18 cellular contexts compared by ENCODE assay signal in the genomic region with DNA sequence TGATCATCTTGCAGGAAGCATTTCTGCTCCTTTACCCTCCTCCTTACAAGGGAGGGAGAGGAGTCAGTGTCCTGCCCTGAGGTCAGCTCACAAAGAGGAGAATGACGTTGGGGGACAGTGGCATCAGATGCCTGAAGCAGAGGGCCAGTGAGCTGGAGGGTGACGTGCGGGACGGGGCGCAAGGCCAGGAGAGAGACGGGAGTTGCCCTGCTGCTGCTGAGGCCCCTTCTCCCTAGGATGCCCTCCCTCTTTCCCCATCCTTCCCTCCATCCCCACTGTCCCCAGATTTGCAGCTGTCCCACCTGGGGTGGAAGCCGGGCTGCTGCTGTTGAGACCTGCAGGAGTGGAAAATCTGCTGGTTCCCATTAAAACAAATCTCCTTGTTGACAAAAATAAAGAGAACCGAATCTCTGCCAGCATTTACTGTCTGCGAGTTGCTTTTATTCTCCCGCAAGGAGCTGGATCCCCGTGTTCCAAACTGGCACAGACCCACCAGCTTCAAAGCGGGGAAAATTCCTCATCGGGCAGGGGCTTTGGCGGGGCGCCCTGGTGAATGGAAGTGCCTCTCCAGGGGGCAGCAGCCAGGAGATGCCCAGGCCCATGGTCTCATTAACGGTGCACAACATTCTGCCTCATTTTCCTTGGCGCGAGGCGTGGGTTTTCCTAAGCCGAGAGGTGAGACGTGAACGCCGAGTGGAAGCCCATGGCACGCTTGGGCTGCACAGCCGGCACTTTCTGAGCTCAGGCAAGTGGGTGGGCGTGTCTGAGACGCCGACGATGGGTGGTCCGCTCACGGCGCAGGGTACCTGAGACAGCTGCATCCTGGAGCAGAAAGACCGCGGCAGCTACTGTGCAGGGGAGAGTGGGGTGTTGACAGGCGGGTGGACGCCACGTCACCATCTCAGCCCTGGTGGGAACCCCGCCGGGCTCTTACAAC. TPM values are rescaled to one million over a fixed set of nuclear protein-coding genes. Genes with fewer than 3 reads are reported as not detected.
DNase-seq lines count a peak whose midpoint lies in the region; ATAC-seq, FAIRE-seq and TF ChIP-seq lines count a peak whose summit lies in the region.
"Had no signal": no experiment of that assay in that cellular context is flagged by ENCODE, and none has a peak within 500 bp of the region (broad histone marks: within the 10 kb centered on the region; RNA-seq: fewer than 3 reads in every experiment).

No MANE protein-coding gene starts in this region.

- DNase-seq in A673 (ENCODE audit: low spot score) = no peak
- DNase-seq in H7 = peak; percentile 57
- DNase-seq in H1 (ENCODE audit: low read depth in 1 of 2, low spot score in 2 of 2) = no peak
- DNase-seq in posterior cingulate gyrus = peak in 6 of 10 donors; percentile 7 to 76 (median 46)
- DNase-seq in NCI-H2029 treated with DMSO at 0.1 percent for 48 hours (lab: John Stamatoyannopoulos, UW) = no peak
- DNase-seq: activated gamma-delta T cell; DMS 273 treated with DMSO at 0.1 percent for 48 hours; GDM1; NCI-H1092; NCI-H524; retina; stimulated activated naive CD8-positive, alpha-beta T cell treated with anti-CD3 and anti-CD28 coated beads, Interleukin-15, amount 100 ng/mL, for 72 hours had no signal

- H3K9me3 ChIP-seq in A673 (ENCODE audit: low read depth, low read length, poor library complexity, severe bottlenecking) = no peaks in the 10 kb centered on the region
- no peaks in the 10 kb centered on the region for H3K9me3 ChIP-seq in H1 (ENCODE audit: insufficient read depth in 2 of 2, low read depth in 1 of 2, low read length in 1 of 2)

- CTCF ChIA-PET in A673 (lab: Charles Lee) (interaction anchor here (0.9 kb wide), 1 partner anchor 178 kb away, joined by 5 read pairs; no protein-coding TSS in a partner anchor), H1 (lab: Charles Lee; ENCODE audit: partially characterized antibody) (interaction anchor here (0.6 to 1.4 kb wide), 3 partner anchors 11 to 209 kb away, joined by 3 read pairs; no protein-coding TSS in a partner anchor)

- no peaks in the 10 kb centered on the region; the same call in 1 of the 2 replicates for H3K23me2 ChIP-seq in H1 (ENCODE audit: low read depth, low read length)

- H2BK20ac ChIP-seq in H1 (ENCODE audit: low read length) = no peak overlapping the region

- H3K23ac ChIP-seq in H1 (ENCODE audit: insufficient read length) = no peak overlapping the region

- peak overlapping the region; percentile 50; the same call in 1 of the 2 replicates for H2BK12ac ChIP-seq in H1 (ENCODE audit: low read depth, low read length)

- H3K4me1 ChIP-seq in A673 (ENCODE audit: insufficient read depth, low read length, poor library complexity, severe bottlenecking) = peaks cover 21% of the 10 kb centered on the region
- H3K4me1 ChIP-seq in H1 (replicated peaks in 1 of 4; ENCODE audit: control insufficient read depth in 3 of 4, insufficient read depth in 4 of 4, low read length in 3 of 4) = peaks cover 0 to 13% (median 7%) of the 10 kb centered on the region in 4 experiments; a peak in 6 of 7 replicates

- no peak for FAIRE-seq in H1 (lab: Jason Lieb, UNC)
- FAIRE-seq: GM19239, urothelium cell line had no signal

- H3K79me2 ChIP-seq in H1 (ENCODE audit: control insufficient read depth in 1 of 2, insufficient read depth in 2 of 2, low read length in 2 of 2) = no peaks in the 10 kb centered on the region

- H3K27me3 ChIP-seq in A673 (replicated peaks; ENCODE audit: insufficient read depth, low read depth, low read length, poor library complexity) (no peaks in the 10 kb centered on the region), H7 (ENCODE audit: control insufficient read depth, insufficient read depth, low read length) (no peaks in the 10 kb centered on the region), H1 (replicated peaks in 1 of 4; ENCODE audit: control insufficient read depth in 3 of 4, extremely low read depth in 1 of 4, insufficient read depth in 3 of 4, low read length in 3 of 4) (no peaks in the 10 kb centered on the region)

- TF ChIP-seq POLR2A in H1 (IDR thresholded peaks at IDR 0.05; ENCODE audit: control extremely low read depth in 1 of 2, low read depth in 2 of 2, low read length in 2 of 2) = no peak

- no peak overlapping the region for H2AFZ ChIP-seq in H1 (ENCODE audit: low read length)

- TF ChIP-seq EP300 in H1 (IDR thresholded peaks at IDR 0.05; ENCODE audit: borderline replicate concordance in 1 of 2, low read depth in 2 of 2, low read length in 2 of 2) = no peak

- H2BK15ac ChIP-seq in H1 (ENCODE audit: low read length) = peak overlapping the region; percentile 75; the same call in 1 of the 2 replicates

- intact Hi-C loops in A673 (cut with micrococcal nuclease; ENCODE audit: unreplicated experiment) = no loop called here
- intact Hi-C loops in posterior cingulate gyrus (cut with DNase I) = no loop called here

- no peaks in the 10 kb centered on the region for H4K20me1 ChIP-seq in H1 (replicated peaks in 1 of 2; ENCODE audit: control insufficient read depth in 1 of 2, insufficient read depth in 2 of 2, low read length in 2 of 2)

- H4K5ac ChIP-seq in H1 (ENCODE audit: insufficient read length, low read depth, low read length) = no peak overlapping the region

- TF ChIP-seq CTCF in A673 (conservative IDR thresholded peaks at IDR 0.05; ENCODE audit: low read depth, low read length) (no peak), H1 (IDR thresholded peaks at IDR 0.05; ENCODE audit: control extremely low read depth in 1 of 3, insufficient read depth in 1 of 3, low read depth in 1 of 3, low read length in 3 of 3) (no peak)

- peak overlapping the region; percentile 71; the same call in 1 of the 2 replicates for H3K18ac ChIP-seq in H1 (ENCODE audit: extremely low read depth, low read length)

- H3K4me3 ChIP-seq in A673 (ENCODE audit: low read depth, low read length, poor library complexity, severe bottlenecking) = no peak overlapping the region
- H3K4me3 ChIP-seq in H7 (ENCODE audit: insufficient read depth, low read depth, low read length) = no peak overlapping the region
- no peak overlapping the region for H3K4me3 ChIP-seq in H1 (ENCODE audit: extremely low read depth in 1 of 4, insufficient read depth in 2 of 4, low read depth in 3 of 4, low read length in 4 of 4)

- POLR2A ChIA-PET in A673 (lab: Charles Lee; ENCODE audit: low non-redundant PET) = no interaction called here
- POLR2A ChIA-PET in H1 (lab: Charles Lee; ENCODE audit: partially characterized antibody) = interaction anchor here (0.9 to 1.9 kb wide), 2 partner anchors 11 to 13 kb away, joined by 3 to 5 read pairs; partner anchors contain the start of gene COL5A1

- no peak overlapping the region for H3K4me2 ChIP-seq in H1 (ENCODE audit: insufficient read depth in 1 of 2, low read depth in 2 of 2, low read length in 2 of 2)
- H3K4me2 ChIP-seq: KMS-11 had no signal

- no TSS peak for BruUV-seq in A673 (replicated peaks; lab: Mats Ljungman, UMichigan)

- H2BK120ac ChIP-seq in H1 (replicated peaks; ENCODE audit: low read depth, low read length) = no peak overlapping the region

- H3K4ac ChIP-seq in H1 (replicated peaks; ENCODE audit: insufficient read length, low read depth, low read length) = no peak overlapping the region

- no peaks in the 10 kb centered on the region for H3K79me1 ChIP-seq in H1 (ENCODE audit: low read depth, low read length)

- ATAC-seq in HG02763 (IDR thresholded peaks at IDR 0.05; ENCODE audit: unreplicated experiment) (no peak), HG03354 (IDR thresholded peaks at IDR 0.05; ENCODE audit: poor library complexity, severe bottlenecking, unreplicated experiment) (no peak)
- ATAC-seq: HCT116; stimulated activated naive CD8-positive, alpha-beta T cell treated with anti-CD3 and anti-CD28 coated beads, Interleukin-15, amount 100 ng/mL, for 72 hours had no signal

- H4K8ac ChIP-seq in H1 (ENCODE audit: extremely low read depth, insufficient read depth, low read length) = peak overlapping the region; percentile 75; the same call in 1 of the 2 replicates

- H3K27ac ChIP-seq in A673 (ENCODE audit: low read depth, low read length, poor library complexity, severe bottlenecking) = peak overlapping the region; percentile 59
- H3K27ac ChIP-seq in H1 (ENCODE audit: low read depth, low read length) = no peak overlapping the region
- H3K27ac ChIP-seq: KMS-11 had no signal

- no peak overlapping the region for H3K56ac ChIP-seq in H1 (replicated peaks; ENCODE audit: insufficient read length, low read depth, low read length)

- no peak overlapping the region for H2AK5ac ChIP-seq in H1 (ENCODE audit: low read depth, low read length)

- no peak for TF ChIP-seq RAD21 in H1 (IDR thresholded peaks at IDR 0.05 in 1 of 2, conservative IDR thresholded peaks at IDR 0.05 in 1 of 2; ENCODE audit: low read depth in 2 of 2, low read length in 2 of 2)

- 91% methylated on average over 39 of the region's 39 CpGs; no CpG with 5 or more reads in 1 of the 2 experiments for WGBS in H1 (ENCODE audit: extremely low coverage in 1 of 2, insufficient coverage in 1 of 2, insufficient read length in 1 of 2, insufficient replicate concordance in 2 of 2, low coverage in 1 of 2, low lambda C conversion rate in 2 of 2, missing lambda C conversion rate in 1 of 2), 2 experiments

- H4K91ac ChIP-seq in H1 (replicated peaks; ENCODE audit: insufficient read length, low read length) = no peak overlapping the region

- no peak overlapping the region for H2BK5ac ChIP-seq in H1 (ENCODE audit: low read depth, low read length)

- no peaks in the 10 kb centered on the region for H3K36me3 ChIP-seq in A673 (ENCODE audit: insufficient read depth, low read length, poor library complexity, severe bottlenecking)
- H3K36me3 ChIP-seq in H7 (replicated peaks; ENCODE audit: control insufficient read depth, insufficient read depth, low read length) = no peaks in the 10 kb centered on the region
- H3K36me3 ChIP-seq in H1 (ENCODE audit: control insufficient read depth in 2 of 4, insufficient read depth in 4 of 4, low read length in 3 of 4) = no peaks in the 10 kb centered on the region

- H3K14ac ChIP-seq in H1 (ENCODE audit: insufficient read length) = no peak overlapping the region

- no peak overlapping the region for H3K9ac ChIP-seq in H1 (replicated peaks in 1 of 4; ENCODE audit: extremely low read depth in 1 of 4, low read depth in 3 of 4, low read length in 3 of 4)
- H3K9ac ChIP-seq: KMS-11 had no signal

TF ChIP-seq in H1, 55 proteins besides CTCF, POLR2A, EP300 and RAD21 (continues in another document):
- TF ChIP-seq TAF7 (optimal IDR thresholded peaks at IDR 0.05; ENCODE audit: borderline replicate concordance, low read depth, low read length) (no peak), HDAC6 (IDR thresholded peaks at IDR 0.05; ENCODE audit: low read depth, low read length) (no peak)

RNA-seq across cellular contexts. Expression of gene COL5A1, which starts 13.9 kb away (rescaled TPM):
- total RNA-seq in A673 (2021) = 33.6 and 37.6 TPM in 2 replicates
- total RNA-seq in H7 (2014; rRNA removed; shearing (Covaris generic)) = 10.1 and 11.3 TPM in 2 replicates
- total RNA-seq in H1 (2021; fragmentation: NEBNext Ultra II Directional; extraction: Animal tissue kit (Norgen Biotek cat#: 25700)) = 10.5 and 12.0 TPM in 2 replicates
- 3.8 and 6.2 TPM in 2 replicates for polyA plus RNA-seq in H1 (2011; rRNA removed)
- polyA plus RNA-seq in H1 (2011; cell fraction: cytosol; rRNA removed) = 4.1 TPM
- 39.3 TPM for polyA plus RNA-seq in H1 (2011; cell fraction: nucleus; rRNA removed)
- 8.9 to 12.1 TPM (median 11.0 TPM) in 4 replicates for polyA plus RNA-seq in H1 (2012, experiment 1 of 2)
- 6.1 TPM for polyA plus RNA-seq in H1 (2012, experiment 2 of 2)
- 11.8 TPM for polyA plus RNA-seq in H1 (2013, experiment 1 of 2)
- 9.6 TPM for polyA plus RNA-seq in H1 (2013, experiment 2 of 2)
- 4.7 and 5.2 TPM in 2 replicates for polyA minus RNA-seq in H1 (2011; rRNA and poly(A)+ RNA removed)
- polyA minus RNA-seq in H1 (2011; cell fraction: cytosol; rRNA and poly(A)+ RNA removed) = 6.1 TPM
- 12.3 TPM for polyA minus RNA-seq in H1 (2011; cell fraction: nucleus; rRNA and poly(A)+ RNA removed)

Comparison
In these comparisons a context has a peak if more than half of its experiments do, and no peak if none do; other contexts are left out.
1. DNase-seq: peak in H7 (single experiment) and posterior cingulate gyrus (6 of 10); none in A673 (single experiment), H1 (0 of 2) and NCI-H2029 treated with DMSO at 0.1 percent for 48 hours (single experiment).